In genomic region chr1:111085666-111086065, GRCh38 we compare ENCODE assay signal across 29 cellular contexts.
"Had no signal": no experiment of that assay in that cellular context is flagged by ENCODE, and none has a peak within 500 bp of the region (broad histone marks: within the 10 kb centered on the region; RNA-seq: fewer than 3 reads in every experiment).

No MANE protein-coding gene starts in this region.

- DNase-seq: activated CD4-positive, alpha-beta T cell treated with anti-CD3 and anti-CD28 coated beads, Interleukin-2, amount 10 ng/mL, durations not matched to agents 24 days and 14 days; activated CD4-positive, alpha-beta T cell treated with anti-CD3 and anti-CD28 coated beads, Interleukin-2, amount 50 U/mL, for 4 hours; activated CD8-positive, alpha-beta T cell treated with anti-CD3 and anti-CD28 coated beads for 36 hours; activated effector memory CD4-positive, alpha-beta T cell treated with anti-CD3 and anti-CD28 coated beads, Interleukin-2, amount 50 U/mL, for 16 hours; activated naive CD4-positive, alpha-beta T cell treated with Interleukin-2 at 50 U/mL for 16 hours; activated T-cell treated with anti-CD3 and anti-CD28 coated beads, Interleukin-2, amount 50 U/mL, for 1 hour; activated T-cell treated with anti-CD3 and anti-CD28 coated beads, Interleukin-2, amount 50 U/mL, for 72 hours; adrenal gland; body of pancreas; KG1; NCI-H1048; NCI-H1105 treated with DMSO at 0.1 percent for 48 hours; NCI-H146; NCI-H187 treated with DMSO at 0.1 percent for 48 hours; NCI-H2081; NCI-H2171 treated with DMSO at 0.1 percent for 48 hours; NCI-H226; NCI-H446 treated with DMSO at 0.1 percent for 48 hours; NCI-H524; NCI-H69; PC-9; SIG-M5; SW 1271; T-helper 1 cell; T-helper 2 cell; T-helper 9 cell had no signal

- ATAC-seq: activated CD8-positive, alpha-beta T cell treated with anti-CD3 and anti-CD28 coated beads for 36 hours; activated T-cell treated with anti-CD3 and anti-CD28 coated beads, Interleukin-2, amount 50 U/mL, for 72 hours; activated T-helper 17 cell treated with anti-CD3 and anti-CD28 coated beads, Interleukin-2, amount 50 U/mL, for 72 hours; body of pancreas; Right ventricle myocardium inferior; SK-N-SH treated with all-trans-retinoic acid at 6 μM for 48 hours had no signal
